In genomic region chr16:87207509-87207908, GRCh38 we compare ENCODE assay signal across 12 cellular contexts.
DNase-seq lines count a peak whose midpoint lies in the region; ATAC-seq, FAIRE-seq and TF ChIP-seq lines count a peak whose summit lies in the region.
"Had no signal": no experiment of that assay in that cellular context is flagged by ENCODE, and none has a peak within 500 bp of the region (broad histone marks: within the 10 kb centered on the region; RNA-seq: fewer than 3 reads in every experiment).

No MANE protein-coding gene starts in this region.

- no peak overlapping the region for H2AK5ac ChIP-seq in H1 (ENCODE audit: low read depth, low read length)

- H3K18ac ChIP-seq in H1 (ENCODE audit: extremely low read depth, low read length): no peak overlapping the region

- no peak overlapping the region for H3K4ac ChIP-seq in H1 (replicated peaks; ENCODE audit: insufficient read length, low read depth, low read length)

- H3K27me3 ChIP-seq in H1 (replicated peaks in 1 of 4; ENCODE audit: control insufficient read depth in 3 of 4, extremely low read depth in 1 of 4, insufficient read depth in 3 of 4, low read length in 3 of 4): no peaks in the 10 kb centered on the region; a peak in 2 of 7 replicates
- H3K27me3 ChIP-seq in left lung: peaks cover 0 to 6% of the 10 kb centered on the region in 2 donors
- H3K27me3 ChIP-seq in vagina: no peaks in the 10 kb centered on the region
- H3K27me3 ChIP-seq: thyroid gland had no signal

- H3K36me3 Mint-ChIP-seq in activated T-cell treated with anti-CD3 and anti-CD28 coated beads, Interleukin-2, amount 50 U/mL, for 24 hours (ENCODE audit: low read depth): no peaks in the 10 kb centered on the region
- H3K36me3 Mint-ChIP-seq: IgD-negative memory B cell had no signal

- no peaks in the 10 kb centered on the region for H3K36me3 ChIP-seq in H1 (ENCODE audit: control insufficient read depth in 2 of 4, insufficient read depth in 4 of 4, low read length in 3 of 4)
- no peaks in the 10 kb centered on the region for H3K36me3 ChIP-seq in left lung
- no peaks in the 10 kb centered on the region for H3K36me3 ChIP-seq in vagina
- H3K36me3 ChIP-seq: thyroid gland had no signal

- WGBS in H1 (ENCODE audit: extremely low coverage in 1 of 2, insufficient coverage in 1 of 2, insufficient read length in 1 of 2, insufficient replicate concordance in 2 of 2, low coverage in 1 of 2, low lambda C conversion rate in 2 of 2, missing lambda C conversion rate in 1 of 2), 2 experiments: 71% methylated on average over 7 of the region's 7 CpGs; no CpG with 5 or more reads in 1 of the 2 experiments

- no peaks in the 10 kb centered on the region for H3K79me2 ChIP-seq in H1 (ENCODE audit: control insufficient read depth in 1 of 2, insufficient read depth in 2 of 2, low read length in 2 of 2)

- H3K4me1 ChIP-seq in H1 (replicated peaks in 1 of 4; ENCODE audit: control insufficient read depth in 3 of 4, insufficient read depth in 4 of 4, low read length in 3 of 4) (peaks cover 0 to 6% (median 1%) of the 10 kb centered on the region in 4 experiments; a peak in 2 of 7 replicates), left lung (no peaks in the 10 kb centered on the region), vagina (peaks cover 13% of the 10 kb centered on the region)
- H3K4me1 ChIP-seq: thyroid gland had no signal

- no peak overlapping the region for H3K27ac Mint-ChIP-seq in activated T-cell treated with anti-CD3 and anti-CD28 coated beads, Interleukin-2, amount 50 U/mL, for 24 hours
- H3K27ac Mint-ChIP-seq: IgD-negative memory B cell had no signal

- H4K20me1 ChIP-seq in H1 (replicated peaks in 1 of 2; ENCODE audit: control insufficient read depth in 1 of 2, insufficient read depth in 2 of 2, low read length in 2 of 2): peaks cover 0 to 2% of the 10 kb centered on the region in 2 experiments

- no peak overlapping the region for H2BK120ac ChIP-seq in H1 (replicated peaks; ENCODE audit: low read depth, low read length)

- no peak overlapping the region for H3K23ac ChIP-seq in H1 (ENCODE audit: insufficient read length)

- no peak overlapping the region for H3K4me2 ChIP-seq in H1 (ENCODE audit: insufficient read depth in 1 of 2, low read depth in 2 of 2, low read length in 2 of 2)

- H3K9me3 ChIP-seq in H1 (ENCODE audit: insufficient read depth in 2 of 2, low read depth in 1 of 2, low read length in 1 of 2) (peaks cover 3 to 6% of the 10 kb centered on the region in 2 experiments; a peak in 2 of 4 replicates), left lung (peaks cover 0 to 1% of the 10 kb centered on the region in 2 donors), vagina (no peaks in the 10 kb centered on the region)
- H3K9me3 ChIP-seq: thyroid gland had no signal

- no peak overlapping the region for H4K5ac ChIP-seq in H1 (ENCODE audit: insufficient read length, low read depth, low read length)

- H3K79me1 ChIP-seq in H1 (ENCODE audit: low read depth, low read length): no peaks in the 10 kb centered on the region

- no peak overlapping the region for H2BK15ac ChIP-seq in H1 (ENCODE audit: low read length)

- no peak overlapping the region for H2BK12ac ChIP-seq in H1 (ENCODE audit: low read depth, low read length)

- H2BK5ac ChIP-seq in H1 (ENCODE audit: low read depth, low read length): no peak overlapping the region

- H3K56ac ChIP-seq in H1 (replicated peaks; ENCODE audit: insufficient read length, low read depth, low read length): no peak overlapping the region

- H2BK20ac ChIP-seq in H1 (ENCODE audit: low read length): no peak overlapping the region

- H3K27me3 Mint-ChIP-seq in activated T-cell treated with anti-CD3 and anti-CD28 coated beads, Interleukin-2, amount 50 U/mL, for 24 hours: peaks cover 7% of the 10 kb centered on the region
- H3K27me3 Mint-ChIP-seq: IgD-negative memory B cell had no signal

- ATAC-seq in left lung (peak; percentile 65), GM21825 (IDR thresholded peaks at IDR 0.05; ENCODE audit: unreplicated experiment) (no peak)

- peak; percentile 81 for DNase-seq in M059J (ENCODE audit: low read depth)
- no peak for DNase-seq in H1 (ENCODE audit: low read depth in 1 of 2, low spot score in 2 of 2)
- DNase-seq in left lung: no peak
- DNase-seq in vagina (ENCODE audit: extremely low spot score in 2 of 2): no peak
- no peak for DNase-seq in caudate nucleus (lab: John Stamatoyannopoulos, UW)
- DNase-seq in activated T-cell treated with anti-CD3 and anti-CD28 coated beads, Interleukin-2, amount 50 U/mL, for 24 hours: no peak
- DNase-seq: activated effector memory CD4-positive, alpha-beta T cell treated with anti-CD3 and anti-CD28 coated beads, Interleukin-2, amount 50 U/mL, for 16 hours; DMS79 treated with DMSO at 0.1 percent for 48 hours; thyroid gland had no signal

- TF ChIP-seq RAD21 in H1 (IDR thresholded peaks at IDR 0.05 in 1 of 2, conservative IDR thresholded peaks at IDR 0.05 in 1 of 2; ENCODE audit: low read depth in 2 of 2, low read length in 2 of 2): no peak

- TF ChIP-seq POLR2A in H1 (IDR thresholded peaks at IDR 0.05; ENCODE audit: control extremely low read depth in 1 of 2, low read depth in 2 of 2, low read length in 2 of 2): no peak
- no peak for TF ChIP-seq POLR2A in vagina (IDR thresholded peaks at IDR 0.05)

- no peak overlapping the region for H3K9ac ChIP-seq in H1 (replicated peaks in 1 of 4; ENCODE audit: extremely low read depth in 1 of 4, low read depth in 3 of 4, low read length in 3 of 4)

- H3K27ac ChIP-seq in H1 (ENCODE audit: low read depth, low read length): no peak overlapping the region
- H3K27ac ChIP-seq in left lung: peak overlapping the region in 1 of 2 donors; percentile 51
- H3K27ac ChIP-seq in vagina: peak overlapping the region; percentile 18
- no peak overlapping the region for H3K27ac ChIP-seq in caudate nucleus (ENCODE audit: low read depth, low read length)
- H3K27ac ChIP-seq: SK-N-MC, thyroid gland had no signal

- H3K4me3 Mint-ChIP-seq in activated T-cell treated with anti-CD3 and anti-CD28 coated beads, Interleukin-2, amount 50 U/mL, for 24 hours: no peak overlapping the region
- H3K4me3 Mint-ChIP-seq: IgD-negative memory B cell had no signal

- no peak for TF ChIP-seq EP300 in H1 (IDR thresholded peaks at IDR 0.05; ENCODE audit: borderline replicate concordance in 1 of 2, low read depth in 2 of 2, low read length in 2 of 2)

- CTCF ChIA-PET in H1 (lab: Charles Lee; ENCODE audit: partially characterized antibody): interaction anchor here (1.0 to 1.8 kb wide), 3 partner anchors 20 to 76 kb away, joined by 3 to 6 read pairs (median 3); no protein-coding TSS in a partner anchor

- TF ChIP-seq CTCF in H1 (IDR thresholded peaks at IDR 0.05; ENCODE audit: control extremely low read depth in 1 of 3, insufficient read depth in 1 of 3, low read depth in 1 of 3, low read length in 3 of 3) (no peak), left lung (IDR thresholded peaks at IDR 0.05) (no peak), vagina (IDR thresholded peaks at IDR 0.05) (no peak)

- H3K4me3 ChIP-seq in H1 (ENCODE audit: extremely low read depth in 1 of 4, insufficient read depth in 2 of 4, low read depth in 3 of 4, low read length in 4 of 4) (no peak overlapping the region), left lung (no peak overlapping the region), vagina (no peak overlapping the region)
- H3K4me3 ChIP-seq: SK-N-MC, thyroid gland had no signal

- no peaks in the 10 kb centered on the region for H3K9me3 Mint-ChIP-seq in activated T-cell treated with anti-CD3 and anti-CD28 coated beads, Interleukin-2, amount 50 U/mL, for 24 hours
- H3K9me3 Mint-ChIP-seq: IgD-negative memory B cell had no signal

- POLR2A ChIA-PET in H1 (lab: Charles Lee; ENCODE audit: partially characterized antibody): no interaction called here

- intact Hi-C loops in left lung (cut with DNase I): no loop called here
- intact Hi-C loops in vagina (cut with DNase I): no loop called here

- 0 out of 2 replicates have a peak overlapping the region, but pooled peaks have one; percentile 3 for H2AFZ ChIP-seq in H1 (ENCODE audit: low read length)

- H4K91ac ChIP-seq in H1 (replicated peaks; ENCODE audit: insufficient read length, low read length): no peak overlapping the region

- H3K14ac ChIP-seq in H1 (ENCODE audit: insufficient read length): no peak overlapping the region

- peaks cover 9% of the 10 kb centered on the region; the same call in 1 of the 2 replicates for H3K23me2 ChIP-seq in H1 (ENCODE audit: low read depth, low read length)

- no peaks in the 10 kb centered on the region for H3K4me1 Mint-ChIP-seq in activated T-cell treated with anti-CD3 and anti-CD28 coated beads, Interleukin-2, amount 50 U/mL, for 24 hours (ENCODE audit: low read depth)

- no peak for FAIRE-seq in H1 (lab: Jason Lieb, UNC)

- H4K8ac ChIP-seq in H1 (ENCODE audit: extremely low read depth, insufficient read depth, low read length): no peak overlapping the region; the same call in 1 of the 2 replicates

TF ChIP-seq in H1, 55 proteins besides CTCF, POLR2A, EP300 and RAD21 (continues in another document):
- TF ChIP-seq GABPA (IDR thresholded peaks at IDR 0.05; ENCODE audit: borderline replicate concordance, insufficient read depth, low read length): no peak
- no peak for TF ChIP-seq RFX5 (IDR thresholded peaks at IDR 0.05; ENCODE audit: borderline replicate concordance, low read depth, low read length)
- no peak for TF ChIP-seq CHD2 (IDR thresholded peaks at IDR 0.05; ENCODE audit: low read length)
- no peak for TF ChIP-seq SP1 (IDR thresholded peaks at IDR 0.05; ENCODE audit: low read depth, low read length)
- TF ChIP-seq TAF1 (IDR thresholded peaks at IDR 0.05; ENCODE audit: low read depth, low read length): no peak
- no peak for TF ChIP-seq BACH1 (IDR thresholded peaks at IDR 0.05; ENCODE audit: low read length)
- no peak for TF ChIP-seq SP2 (IDR thresholded peaks at IDR 0.05; ENCODE audit: low read length)
- TF ChIP-seq KDM1A (IDR thresholded peaks at IDR 0.05; ENCODE audit: borderline replicate concordance, low read length): no peak
- no peak for TF ChIP-seq ZNF274 (IDR thresholded peaks at IDR 0.05; ENCODE audit: borderline replicate concordance, extremely low read depth, low read length)
- TF ChIP-seq TEAD4 (IDR thresholded peaks at IDR 0.05; ENCODE audit: low read depth, low read length): no peak
- no peak for TF ChIP-seq ATF2 (IDR thresholded peaks at IDR 0.05; ENCODE audit: low read length)
- no peak for TF ChIP-seq SP4 (IDR thresholded peaks at IDR 0.05; ENCODE audit: low read length)
- no peak for TF ChIP-seq HDAC6 (IDR thresholded peaks at IDR 0.05; ENCODE audit: low read depth, low read length)
